In the genomic region with DNA sequence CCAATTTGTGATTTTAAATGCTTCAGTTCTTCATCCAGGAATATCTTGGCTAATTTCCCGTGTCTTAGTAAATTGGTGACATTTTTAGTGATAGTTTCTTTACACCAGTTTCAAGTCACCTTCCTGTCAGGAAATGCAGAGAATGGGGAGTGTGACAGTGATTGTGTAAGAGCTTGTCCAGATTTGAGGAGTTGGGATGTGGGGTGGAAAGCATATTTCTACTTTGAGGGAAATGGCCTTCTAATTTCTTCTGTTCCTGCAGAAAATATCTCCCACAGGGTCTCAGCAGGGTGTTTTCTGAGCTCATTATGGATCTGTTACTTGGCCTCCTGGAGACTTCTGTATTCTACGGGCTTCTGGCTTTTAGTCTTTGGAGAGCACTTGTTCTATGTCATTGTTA, we compare ENCODE assay signal across 28 cellular contexts.
"Had no signal": no experiment of that assay in that cellular context is flagged by ENCODE, and none has a peak within 500 bp of the region (broad histone marks: within the 10 kb centered on the region; RNA-seq: fewer than 3 reads in every experiment).

No MANE protein-coding gene starts in this region.

- DNase-seq: activated CD4-positive, alpha-beta T cell treated with anti-CD3 and anti-CD28 coated beads for 4 hours; activated CD8-positive, alpha-beta memory T cell treated with anti-CD3 and anti-CD28 coated beads, Interleukin-2, amount 50 U/mL, for 4 hours; activated CD8-positive, alpha-beta T cell treated with anti-CD3 and anti-CD28 coated beads for 36 hours; activated gamma-delta T cell treated with Interleukin-2 at 50 U/mL for 16 hours; activated naive CD4-positive, alpha-beta T cell treated with anti-CD3 and anti-CD28 coated beads, Interleukin-2, amount 10 ng/mL, durations not matched to agents 7 days and 5 days; activated naive CD8-positive, alpha-beta T cell treated with anti-CD3 and anti-CD28 coated beads for 36 hours; activated T-cell treated with anti-CD3 and anti-CD28 coated beads, Interleukin-2, amount 50 U/mL, for 72 hours; body of pancreas; central memory CD4-positive, alpha-beta T cell; NCI-H1092; NCI-H1436; NCI-H1694 treated with DMSO at 0.1 percent for 48 hours; NCI-H2081; NCI-H2171 treated with DMSO at 0.1 percent for 48 hours; NCI-H226; NCI-H510A treated with DMSO at 0.1 percent for 48 hours; NCI-H69; NK-92 treated with Interleukin-12 subunit alpha and Interleukin-12 subunit beta, amount 100 ng/mL, for 24 hours; OCI-M1; RPMI8226; SK-N-SH; T-helper 1 cell; WERI-Rb-1 had no signal

- H3K4me1 ChIP-seq: body of pancreas had no signal

- ATAC-seq: activated CD4-positive, CD25-positive, alpha-beta regulatory T cell treated with anti-CD3 and anti-CD28 coated beads, Interleukin-2, amount 50 U/mL, for 24 hours; activated CD8-positive, alpha-beta T cell treated with anti-CD3 and anti-CD28 coated beads for 36 hours; activated T-cell treated with anti-CD3 and anti-CD28 coated beads, Interleukin-2, amount 50 U/mL, for 72 hours; body of pancreas; Panc1; Right ventricle myocardium inferior had no signal

- H3K4me3 ChIP-seq: body of pancreas had no signal

- H3K36me3 ChIP-seq: WERI-Rb-1 had no signal

- H3K27ac ChIP-seq: body of pancreas, KMS-11, WERI-Rb-1 had no signal

- H3K4me2 ChIP-seq: KMS-11, SK-N-SH had no signal

- FAIRE-seq: bronchial epithelial cell had no signal

- H3K9me3 ChIP-seq: body of pancreas, SK-N-SH had no signal

- H3K27me3 ChIP-seq: body of pancreas had no signal

- H3K9ac ChIP-seq: KMS-11, SK-N-SH had no signal
